18 cellular contexts compared by ENCODE assay signal in genomic region chr6:118495639-118496296, GRCh38. TPM values are rescaled to one million over a fixed set of nuclear protein-coding genes. Genes with fewer than 3 reads are reported as not detected.
DNase-seq lines count a peak whose midpoint lies in the region; ATAC-seq and TF ChIP-seq lines count a peak whose summit lies in the region.
"Had no signal": no experiment of that assay in that cellular context is flagged by ENCODE, and none has a peak within 500 bp of the region (broad histone marks: within the 10 kb centered on the region; RNA-seq: fewer than 3 reads in every experiment).

No MANE protein-coding gene starts in this region.

- POLR2A ChIA-PET in MCF 10A (lab: Yijun Ruan, JAX) = no interaction called here

- H3K4me1 ChIP-seq in breast epithelium (no peaks in the 10 kb centered on the region), foreskin keratinocyte (peaks cover 9% of the 10 kb centered on the region)
- H3K4me1 ChIP-seq: ascending aorta, prostate gland, thyroid gland had no signal

- H3K4me3 Mint-ChIP-seq in MCF 10A (ENCODE audit: unreplicated experiment) = no peak overlapping the region
- H3K4me3 Mint-ChIP-seq in activated naive CD8-positive, alpha-beta T cell = no peak overlapping the region
- H3K4me3 Mint-ChIP-seq: T-cell had no signal

- H3K4me1 Mint-ChIP-seq in MCF 10A (ENCODE audit: insufficient read depth, unreplicated experiment) = peaks cover 7% of the 10 kb centered on the region
- peaks cover 28% of the 10 kb centered on the region for H3K4me1 Mint-ChIP-seq in activated naive CD8-positive, alpha-beta T cell (ENCODE audit: low read depth)

- intact Hi-C loops in MCF 10A (cut with micrococcal nuclease) (no loop called here), breast epithelium (cut with DNase I; ENCODE audit: low total_unique reads) (no loop called here)

- H3K36me3 ChIP-seq in breast epithelium = no peaks in the 10 kb centered on the region
- H3K36me3 ChIP-seq: ascending aorta, prostate gland had no signal

- H3K36me3 Mint-ChIP-seq in MCF 10A (ENCODE audit: insufficient read depth, unreplicated experiment) = peaks cover 5% of the 10 kb centered on the region
- H3K36me3 Mint-ChIP-seq in activated naive CD8-positive, alpha-beta T cell = peaks cover 50% of the 10 kb centered on the region

- peaks cover 6% of the 10 kb centered on the region for H3K9me3 Mint-ChIP-seq in MCF 10A (ENCODE audit: unreplicated experiment)
- peaks cover 4% of the 10 kb centered on the region for H3K9me3 Mint-ChIP-seq in activated naive CD8-positive, alpha-beta T cell (ENCODE audit: low read depth)

- no peak for TF ChIP-seq CTCF in MCF 10A (IDR thresholded peaks at IDR 0.05; ENCODE audit: unreplicated experiment)
- TF ChIP-seq CTCF in breast epithelium (IDR thresholded peaks at IDR 0.05) = no peak
- TF ChIP-seq CTCF in foreskin keratinocyte (conservative IDR thresholded peaks at IDR 0.05) = no peak

- no peaks in the 10 kb centered on the region for H3K27me3 Mint-ChIP-seq in MCF 10A (ENCODE audit: insufficient read depth, unreplicated experiment)
- no peaks in the 10 kb centered on the region for H3K27me3 Mint-ChIP-seq in activated naive CD8-positive, alpha-beta T cell
- H3K27me3 Mint-ChIP-seq: T-cell had no signal

- peak; percentile 34 for DNase-seq in MCF 10A (ENCODE audit: unreplicated experiment)
- no peak for DNase-seq in breast epithelium (ENCODE audit: low spot score in 2 of 2)
- DNase-seq in foreskin keratinocyte = peak; percentile 84 to 88
- no peak for DNase-seq in dedifferentiated amniotic fluid mesenchymal stem cell (ENCODE audit: extremely low spot score)
- DNase-seq in COLO668 (lab: John Stamatoyannopoulos, UW; ENCODE audit: unreplicated experiment) = no peak
- DNase-seq: activated T-cell treated with anti-CD3 and anti-CD28 coated beads for 4 hours, DMS53, kidney, NCI-H146, NCI-H446, T-cell, thyroid gland had no signal

- TF ChIP-seq POLR2A in breast epithelium (IDR thresholded peaks at IDR 0.05) = no peak

- H3K27me3 ChIP-seq in breast epithelium (no peaks in the 10 kb centered on the region), foreskin keratinocyte (no peaks in the 10 kb centered on the region)
- H3K27me3 ChIP-seq: ascending aorta, thyroid gland had no signal

- CTCF ChIA-PET in MCF 10A (lab: Yijun Ruan, JAX) = no interaction called here

- H3K4me3 ChIP-seq in breast epithelium = no peak overlapping the region
- H3K4me3 ChIP-seq: ascending aorta, prostate gland, thyroid gland had no signal

- no peak overlapping the region for H3K27ac ChIP-seq in breast epithelium
- no peak overlapping the region for H3K27ac ChIP-seq in foreskin keratinocyte
- H3K27ac ChIP-seq: ascending aorta, prostate gland, thyroid gland had no signal

- peak; percentile 92 for ATAC-seq in foreskin keratinocyte
- ATAC-seq in HG02981 (IDR thresholded peaks at IDR 0.05; ENCODE audit: unreplicated experiment) = no peak
- ATAC-seq in HG02884 (IDR thresholded peaks at IDR 0.05; ENCODE audit: unreplicated experiment) = no peak
- ATAC-seq: activated CD4-positive, CD25-positive, alpha-beta regulatory T cell treated with anti-CD3 and anti-CD28 coated beads, Interleukin-2, amount 50 U/mL, for 24 hours had no signal

- no TSS peak for BruUV-seq in MCF 10A (replicated peaks; lab: Mats Ljungman, UMichigan)

- H3K9me3 ChIP-seq in breast epithelium = no peaks in the 10 kb centered on the region
- H3K9me3 ChIP-seq: ascending aorta, prostate gland, thyroid gland had no signal

- H3K27ac Mint-ChIP-seq in MCF 10A (ENCODE audit: low read depth, unreplicated experiment) = no peak overlapping the region
- H3K27ac Mint-ChIP-seq in activated naive CD8-positive, alpha-beta T cell = peak overlapping the region; percentile 47
- H3K27ac Mint-ChIP-seq: T-cell had no signal

RNA-seq across cellular contexts. Expression of gene PLN, which starts 52.3 kb away (rescaled TPM):
- total RNA-seq in MCF 10A (2022) (not detected in 2 replicates), breast epithelium (1 to 10 TPM; 2.9 to 5.7 (median 4.6) TPM), foreskin keratinocyte (not detected in 2 replicates)
- polyA plus RNA-seq in foreskin keratinocyte = not detected in 2 replicates

Comparison
In these comparisons a context has a peak if more than half of its experiments do, and no peak if none do; other contexts are left out.
1. DNase-seq: peak in MCF 10A (single experiment) and foreskin keratinocyte (2 of 2); none in breast epithelium (0 of 2), dedifferentiated amniotic fluid mesenchymal stem cell (single experiment) and COLO668 (single experiment).